In the genomic region with DNA sequence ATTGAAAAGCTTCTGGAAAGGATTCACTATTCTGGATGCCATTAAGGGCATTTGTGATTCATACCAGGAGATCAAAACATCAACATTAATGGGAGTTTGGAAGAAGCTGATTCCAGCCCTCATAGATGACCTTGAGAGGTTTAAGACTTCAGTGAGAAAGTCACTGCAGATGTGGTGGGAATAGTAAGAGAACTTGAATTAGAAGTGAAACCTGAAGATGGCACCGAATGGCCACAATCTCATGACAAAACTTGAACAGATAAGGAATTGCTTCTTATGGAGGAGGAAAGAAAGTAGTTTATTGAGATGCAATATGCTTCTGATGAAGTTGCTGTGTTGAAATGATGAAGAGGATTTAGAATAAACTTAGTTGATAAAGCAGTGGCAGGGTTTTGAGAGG, we compare ENCODE assay signal across 9 cellular contexts.
DNase-seq lines count a peak whose midpoint lies in the region; ATAC-seq and TF ChIP-seq lines count a peak whose summit lies in the region.
"Had no signal": no experiment of that assay in that cellular context is flagged by ENCODE, and none has a peak within 500 bp of the region (broad histone marks: within the 10 kb centered on the region; RNA-seq: fewer than 3 reads in every experiment).

No MANE protein-coding gene starts in this region.

- H3K9me3 ChIP-seq in left lung, result no peaks in the 10 kb centered on the region
- H3K9me3 ChIP-seq: neutrophil had no signal

- H3K36me3 Mint-ChIP-seq in activated naive CD4-positive, alpha-beta T cell treated with anti-CD3 and anti-CD28 coated beads, Interleukin-2, amount 50 U/mL, for 24 hours, result no peaks in the 10 kb centered on the region
- H3K36me3 Mint-ChIP-seq in T-helper 2 cell treated with Interferon-gamma antibody and Interleukin-4, amounts not matched to agents 5 μg/mL and 100 μg/mL, for 36 hours (ENCODE audit: low read depth), result no peaks in the 10 kb centered on the region

- peaks cover 7% of the 10 kb centered on the region for H3K9me3 Mint-ChIP-seq in activated naive CD4-positive, alpha-beta T cell treated with anti-CD3 and anti-CD28 coated beads, Interleukin-2, amount 50 U/mL, for 24 hours
- no peaks in the 10 kb centered on the region for H3K9me3 Mint-ChIP-seq in T-helper 2 cell treated with Interferon-gamma antibody and Interleukin-4, amounts not matched to agents 5 μg/mL and 100 μg/mL, for 36 hours

- H3K4me3 ChIP-seq in left lung, result no peak overlapping the region

- no peaks in the 10 kb centered on the region for H3K36me3 ChIP-seq in left lung
- H3K36me3 ChIP-seq: neutrophil had no signal

- peak overlapping the region; percentile 84 for H3K27ac Mint-ChIP-seq in activated naive CD4-positive, alpha-beta T cell treated with anti-CD3 and anti-CD28 coated beads, Interleukin-2, amount 50 U/mL, for 24 hours
- peak overlapping the region; percentile 82 for H3K27ac Mint-ChIP-seq in T-helper 2 cell treated with Interferon-gamma antibody and Interleukin-4, amounts not matched to agents 5 μg/mL and 100 μg/mL, for 36 hours

- peak; percentile 31 for ATAC-seq in HG02763 (IDR thresholded peaks at IDR 0.05; ENCODE audit: unreplicated experiment)
- ATAC-seq in left lung, result no peak

- H3K27me3 ChIP-seq in left lung, result no peaks in the 10 kb centered on the region
- H3K27me3 ChIP-seq: neutrophil had no signal

- no peaks in the 10 kb centered on the region for H3K4me1 ChIP-seq in left lung

- no peaks in the 10 kb centered on the region for H3K27me3 Mint-ChIP-seq in activated naive CD4-positive, alpha-beta T cell treated with anti-CD3 and anti-CD28 coated beads, Interleukin-2, amount 50 U/mL, for 24 hours
- H3K27me3 Mint-ChIP-seq in T-helper 2 cell treated with Interferon-gamma antibody and Interleukin-4, amounts not matched to agents 5 μg/mL and 100 μg/mL, for 36 hours (ENCODE audit: low read depth), result peaks cover 5% of the 10 kb centered on the region

- intact Hi-C loops in left lung (cut with DNase I), result no loop called here

- peak overlapping the region; percentile 74 for H3K4me3 Mint-ChIP-seq in activated naive CD4-positive, alpha-beta T cell treated with anti-CD3 and anti-CD28 coated beads, Interleukin-2, amount 50 U/mL, for 24 hours
- peak overlapping the region; percentile 75 for H3K4me3 Mint-ChIP-seq in T-helper 2 cell treated with Interferon-gamma antibody and Interleukin-4, amounts not matched to agents 5 μg/mL and 100 μg/mL, for 36 hours

- H3K4me1 Mint-ChIP-seq in activated naive CD4-positive, alpha-beta T cell treated with anti-CD3 and anti-CD28 coated beads, Interleukin-2, amount 50 U/mL, for 24 hours, result peaks cover 43% of the 10 kb centered on the region
- peaks cover 27% of the 10 kb centered on the region for H3K4me1 Mint-ChIP-seq in T-helper 2 cell treated with Interferon-gamma antibody and Interleukin-4, amounts not matched to agents 5 μg/mL and 100 μg/mL, for 36 hours (ENCODE audit: low read depth)

- no peak for TF ChIP-seq CTCF in left lung (IDR thresholded peaks at IDR 0.05)

- H3K27ac ChIP-seq in left lung, result no peak overlapping the region
- H3K27ac ChIP-seq: neutrophil had no signal

- DNase-seq in activated naive CD4-positive, alpha-beta T cell treated with anti-CD3 and anti-CD28 coated beads, Interleukin-2, amount 50 U/mL, for 16 hours, result no peak
- DNase-seq in T-helper 2 cell treated with Interferon-gamma antibody and Interleukin-4, amounts not matched to agents 5 μg/mL and 100 μg/mL, for 36 hours (ENCODE audit: low spot score), result no peak
- DNase-seq in HT-29 (ENCODE audit: low spot score) (no peak), left lung (no peak), inferior parietal cortex (ENCODE audit: extremely low spot score) (no peak), D341Med (ENCODE audit: low spot score) (no peak)
